Comparison of ENCODE assay signal across 21 cellular contexts in the genomic region with DNA sequence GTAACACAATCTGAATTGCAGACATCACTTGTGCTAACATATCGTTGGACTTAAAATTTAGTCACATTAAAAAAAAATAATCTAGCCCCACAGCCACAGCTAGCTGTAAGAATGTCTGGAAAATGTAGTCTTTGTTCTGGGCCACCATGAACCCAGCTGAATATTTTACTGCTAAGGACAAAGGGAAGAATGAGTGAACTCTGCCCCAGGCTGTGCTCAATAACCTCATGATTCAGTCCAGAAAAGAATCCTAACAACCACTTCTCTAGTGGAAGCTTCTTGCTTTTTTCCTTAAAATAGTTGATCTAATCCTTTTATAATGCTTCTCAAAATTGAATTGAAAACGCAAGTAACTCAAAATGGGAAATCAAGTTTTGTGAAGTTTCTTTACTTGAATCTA. TPM values are rescaled to one million over a fixed set of nuclear protein-coding genes. Genes with fewer than 3 reads are reported as not detected.
A peak's percentile ranks its signal among the peaks of the same experiment; 100 is the strongest.
DNase-seq lines count a peak whose midpoint lies in the region; ATAC-seq, FAIRE-seq and TF ChIP-seq lines count a peak whose summit lies in the region.
"Had no signal": no experiment of that assay in that cellular context is flagged by ENCODE, and none has a peak within 500 bp of the region (broad histone marks: within the 10 kb centered on the region; RNA-seq: fewer than 3 reads in every experiment).

No MANE protein-coding gene starts in this region.

- 63% methylated on average over 2 of the region's 2 CpGs for WGBS in K562 (ENCODE audit: insufficient coverage, low coverage, missing lambda C conversion rate)
- WGBS in small intestine, 3 donors: 22 to 57% (median 30%) methylated on average over 2 of the region's 2 CpGs

- H3K36me3 ChIP-seq in K562 (ENCODE audit: control insufficient read depth, insufficient read depth, low read length) (no peaks in the 10 kb centered on the region), small intestine (ENCODE audit: control insufficient read depth in 2 of 2, insufficient read depth in 2 of 2, low read length in 2 of 2) (no peaks in the 10 kb centered on the region), left lung (no peaks in the 10 kb centered on the region)
- H3K36me3 ChIP-seq: MG63 had no signal

- H3K4me2 ChIP-seq in K562 (ENCODE audit: insufficient read depth, low read length): no peak overlapping the region
- H3K4me2 ChIP-seq: KMS-11 had no signal

- CTCF ChIA-PET in K562 (lab: Yijun Ruan, JAX; ENCODE audit: low intra/inter-chr PET ratio): no interaction called here

- DNase-seq in M059J (ENCODE audit: low read depth): peak; percentile 39
- DNase-seq in K562 (ENCODE audit: extremely low read depth in 1 of 4, low spot score in 3 of 4): no peak
- DNase-seq in left colon: no peak
- peak; percentile 39 for DNase-seq in small intestine
- DNase-seq in NCI-H1930 (lab: John Stamatoyannopoulos, UW): no peak
- DNase-seq in NCI-H187 (lab: John Stamatoyannopoulos, UW): no peak
- no peak for DNase-seq in NCI-H146 (lab: John Stamatoyannopoulos, UW)
- no peak for DNase-seq in left lung
- DNase-seq: CD4-positive, alpha-beta memory T cell; DMS79; HCEC 1CT; MG63; NCI-H1092; NCI-H1694; NCI-H446 treated with DMSO at 0.1 percent for 48 hours; NCI-H748 treated with DMSO at 0.1 percent for 48 hours; PC-3; T-cell had no signal

- no peaks in the 10 kb centered on the region for H4K20me1 ChIP-seq in K562 (replicated peaks; ENCODE audit: control insufficient read depth, insufficient read depth, low read length)

- in situ Hi-C loops in K562 (cut with MboI): no loop called here

- TF ChIP-seq POLR2A in K562 (conservative IDR thresholded peaks at IDR 0.05): no peak

- TF ChIP-seq CTCF in K562 (IDR thresholded peaks at IDR 0.05 in 2 of 3, conservative IDR thresholded peaks at IDR 0.05 in 1 of 3; ENCODE audit: insufficient read depth in 2 of 3, low read depth in 1 of 3, low read length in 3 of 3): no peak
- TF ChIP-seq CTCF in left lung (IDR thresholded peaks at IDR 0.05): no peak

- H3K27me3 ChIP-seq in K562 (ENCODE audit: control insufficient read depth in 2 of 2, insufficient read depth in 2 of 2, low read length in 2 of 2) (no peaks in the 10 kb centered on the region), small intestine (ENCODE audit: control insufficient read depth in 2 of 2, insufficient read depth in 2 of 2, low read length in 2 of 2) (no peaks in the 10 kb centered on the region), left lung (no peaks in the 10 kb centered on the region)
- H3K27me3 ChIP-seq: MG63 had no signal

- ATAC-seq in K562 (no peak), left colon (peak; percentile 83), left lung (no peak)
- ATAC-seq: PC-3, T-cell had no signal

- no peak for TF ChIP-seq RAD21 in K562 (CRISPR knock-in tag; conservative IDR thresholded peaks at IDR 0.05 in 1 of 2, IDR thresholded peaks at IDR 0.05 in 1 of 2)

- no peak overlapping the region for H3K4me3 ChIP-seq in K562
- no peak overlapping the region for H3K4me3 ChIP-seq in small intestine (ENCODE audit: low read depth in 1 of 2, low read length in 2 of 2)
- no peak overlapping the region for H3K4me3 ChIP-seq in left lung
- H3K4me3 ChIP-seq: MG63, SK-N-MC had no signal

- POLR2A ChIA-PET in K562 (lab: Yijun Ruan, JAX): interaction anchor here (0.6 kb wide), 1 partner anchor 21 kb away, joined by 5 read pairs; no protein-coding TSS in a partner anchor

- H2AFZ ChIP-seq in K562 (ENCODE audit: low read depth, low read length): peak overlapping the region; percentile 90

- H3K9me3 ChIP-seq in K562 (replicated peaks; ENCODE audit: control insufficient read depth, insufficient read depth, low read depth, low read length): no peaks in the 10 kb centered on the region
- no peaks in the 10 kb centered on the region for H3K9me3 ChIP-seq in small intestine (ENCODE audit: control insufficient read depth, low read depth)
- no peaks in the 10 kb centered on the region for H3K9me3 ChIP-seq in left lung
- H3K9me3 ChIP-seq: MG63 had no signal

- BruUV-seq in K562 (replicated peaks; lab: Mats Ljungman, UMichigan): no TSS peak

- H3K9me1 ChIP-seq in K562 (ENCODE audit: control insufficient read depth, insufficient read depth, low read length): no peaks in the 10 kb centered on the region

- TF ChIP-seq EP300 in K562 (IDR thresholded peaks at IDR 0.05; ENCODE audit: low read length): no peak

- no peak overlapping the region; the same call in 2 of the 3 replicates for H3K27ac ChIP-seq in K562 (ENCODE audit: extremely low read depth, low read depth, low read length)
- no peak overlapping the region for H3K27ac ChIP-seq in small intestine (ENCODE audit: low read depth in 1 of 2, low read length in 1 of 2)
- no peak overlapping the region for H3K27ac ChIP-seq in left lung
- H3K27ac ChIP-seq: KMS-11, SK-N-MC had no signal

- FAIRE-seq in K562 (lab: Jason Lieb, UNC) (no peak), small intestine (lab: Jason Lieb, UNC) (no peak)

- H3K4me1 ChIP-seq in K562 (replicated peaks in 1 of 2; ENCODE audit: control insufficient read depth in 2 of 2, insufficient read depth in 2 of 2, low read length in 2 of 2) (peaks cover 0 to 18% of the 10 kb centered on the region in 2 experiments; a peak in 3 of 5 replicates), small intestine (ENCODE audit: control insufficient read depth in 2 of 2, insufficient read depth in 1 of 2, low read depth in 1 of 2, low read length in 1 of 2) (no peaks in the 10 kb centered on the region), left lung (no peaks in the 10 kb centered on the region)

- H3K79me2 ChIP-seq in K562 (ENCODE audit: control insufficient read depth, insufficient read depth, low read length): no peaks in the 10 kb centered on the region

- no peak overlapping the region for H3K9ac ChIP-seq in K562 (ENCODE audit: insufficient read depth in 1 of 2, low read depth in 2 of 2, low read length in 2 of 2)
- H3K9ac ChIP-seq: KMS-11 had no signal

- intact Hi-C loops in K562 (cut with micrococcal nuclease): loop anchor here (5.0 kb wide), 1 partner anchor 71 kb away; no protein-coding TSS in a partner anchor
- intact Hi-C loops in left colon (cut with DNase I, micrococcal nuclease): no loop called here
- intact Hi-C loops in left lung (cut with DNase I): no loop called here

TF ChIP-seq in K562, 482 proteins besides CTCF, POLR2A, EP300 and RAD21 (continues in another document):
- TF ChIP-seq HDAC6 (IDR thresholded peaks at IDR 0.05; ENCODE audit: low read depth, low read length): no peak
- TF ChIP-seq TOE1 (IDR thresholded peaks at IDR 0.05; ENCODE audit: borderline replicate concordance): no peak
- TF ChIP-seq TOE1 (CRISPR knock-in tag; IDR thresholded peaks at IDR 0.05; ENCODE audit: borderline replicate concordance, low read depth): no peak
- TF ChIP-seq SMARCE1 (IDR thresholded peaks at IDR 0.05): no peak

RNA-seq across cellular contexts. Expression of gene SOSTDC1, which starts 25.6 kb away (rescaled TPM):
- total RNA-seq in M059J (2014; rRNA removed; shearing (Covaris generic)): not detected in 2 replicates
- total RNA-seq in K562 (2011; cell fraction: chromatin; rRNA removed; ENCODE audit: low replicate concordance): 7.4 and 7.9 TPM in 2 replicates
- total RNA-seq in K562 (2011; cell fraction: nucleolus; rRNA removed): 9.5 and 11.5 TPM in 2 replicates
- 10.8 and 11.1 TPM in 2 replicates for total RNA-seq in K562 (2011; cell fraction: nucleoplasm; rRNA removed)
- total RNA-seq in K562 (2014; rRNA removed): 8.3 and 10.5 TPM in 2 replicates
- total RNA-seq in K562 (2014; rRNA removed; fragmentation: Illumina TruSeq; extraction: Trizol): 15.0 and 15.1 TPM in 2 replicates
- total RNA-seq in K562 (2015; rRNA removed; fragmentation: Illumina TruSeq; extraction: Trizol): 23.0 and 23.7 TPM in 2 replicates
- total RNA-seq in K562 (2021): 8.8 and 12.0 TPM in 2 replicates
- 5.8 and 15.9 TPM in 2 replicates for polyA plus RNA-seq in K562 (2011; rRNA removed)
- 3.5 and 9.8 TPM in 2 replicates for polyA plus RNA-seq in K562 (2011; cell fraction: cytosol; rRNA removed)
- 3.2 and 5.1 TPM in 2 replicates for polyA plus RNA-seq in K562 (2011; cell fraction: nucleus; rRNA removed)
- polyA plus RNA-seq in K562 (2012): 17.5 and 63.6 TPM in 2 replicates
- polyA plus RNA-seq in K562 (2014; fragmentation: Illumina TruSeq; extraction: Trizol): 15.3 and 18.4 TPM in 2 replicates
- polyA plus RNA-seq in K562 (2014; fragmentation: Nextera tagmentation; extraction: Ambion mirVana): 10 to 100 TPM; 47.5 to 48.6 TPM
- 9.8 and 10.1 TPM in 2 replicates for polyA plus RNA-seq in K562 (2014; rRNA removed)
- polyA minus RNA-seq in K562 (2011; rRNA and poly(A)+ RNA removed): 4.2 and 12.0 TPM in 2 replicates
- 1.8 and 2.5 TPM in 2 replicates for polyA minus RNA-seq in K562 (2011; cell fraction: cytosol; rRNA and poly(A)+ RNA removed)
- 4.2 and 5.4 TPM in 2 replicates for polyA minus RNA-seq in K562 (2011; cell fraction: nucleus; rRNA and poly(A)+ RNA removed)
- total RNA-seq in left colon: 1 to 10 TPM; 6.4 to 7.1 TPM
- 1 to 10 TPM in 1 of 3 donors, under 1 TPM in 2; 0.22 to 1.1 (median 0.39) TPM for polyA plus RNA-seq in small intestine
- total RNA-seq in left lung: 1 to 10 TPM; 8.8 to 9.2 TPM
- total RNA-seq: CD4-positive, alpha-beta memory T cell; T-cell had no signal
- polyA plus RNA-seq: BJ; CD4-positive, alpha-beta memory T cell had no signal

RNA-seq across cellular contexts. Expression of gene LRRC72, which starts 35.5 kb away (rescaled TPM):
- not detected in 2 replicates for total RNA-seq in M059J (2014; rRNA removed; shearing (Covaris generic))
- not detected in 2 replicates for total RNA-seq in K562 (2011; cell fraction: chromatin; rRNA removed; ENCODE audit: low replicate concordance)
- total RNA-seq in K562 (2011; cell fraction: nucleolus; rRNA removed): not detected in 2 replicates
- not detected in 2 replicates for total RNA-seq in K562 (2011; cell fraction: nucleoplasm; rRNA removed)
- not detected in 2 replicates for total RNA-seq in K562 (2014; rRNA removed)
- not detected in 2 replicates for total RNA-seq in K562 (2014; rRNA removed; fragmentation: Illumina TruSeq; extraction: Trizol)
- not detected in 2 replicates for total RNA-seq in K562 (2015; rRNA removed; fragmentation: Illumina TruSeq; extraction: Trizol)
- not detected in 2 replicates for total RNA-seq in K562 (2021)
- polyA plus RNA-seq in K562 (2011; rRNA removed): not detected in 2 replicates
- not detected in 2 replicates for polyA plus RNA-seq in K562 (2011; cell fraction: cytosol; rRNA removed)
- polyA plus RNA-seq in K562 (2011; cell fraction: nucleus; rRNA removed): not detected in 2 replicates
- not detected in 2 replicates for polyA plus RNA-seq in K562 (2012)
- not detected in 2 replicates for polyA plus RNA-seq in K562 (2014; fragmentation: Illumina TruSeq; extraction: Trizol)
- polyA plus RNA-seq in K562 (2014; fragmentation: Nextera tagmentation; extraction: Ambion mirVana): under 1 TPM in 1 of 2 experiments, not detected in 1; 0.10 TPM
- not detected in 2 replicates for polyA plus RNA-seq in K562 (2014; rRNA removed)
- not detected in 2 replicates for polyA minus RNA-seq in K562 (2011; rRNA and poly(A)+ RNA removed)
- polyA minus RNA-seq in K562 (2011; cell fraction: cytosol; rRNA and poly(A)+ RNA removed): not detected in 2 replicates
- not detected in 2 replicates for polyA minus RNA-seq in K562 (2011; cell fraction: nucleus; rRNA and poly(A)+ RNA removed)
- total RNA-seq in left colon: not detected
- polyA plus RNA-seq in small intestine: not detected
- not detected for total RNA-seq in left lung
- total RNA-seq: CD4-positive, alpha-beta memory T cell; PC-3; T-cell had no signal
- polyA plus RNA-seq: BJ; CD4-positive, alpha-beta memory T cell had no signal

Comparison
In these comparisons a context has a peak if more than half of its experiments do, and no peak if none do; other contexts are left out.
1. DNase-seq: peak in M059J (single experiment) and small intestine (single experiment); none in K562 (0 of 4), left colon (0 of 2), NCI-H1930 (0 of 2), NCI-H187 (0 of 2), NCI-H146 (single experiment) and left lung (0 of 2).